ENCODE assay signal across 1 cellular context in genomic region chr16:21720533-21720932, GRCh38.
TF ChIP-seq lines count a peak whose summit lies in the region.

No MANE protein-coding gene starts in this region.

TF ChIP-seq in GM12878, 131 proteins besides CTCF, POLR2A, EP300 and RAD21 (continued from another document):
- TF ChIP-seq, protein P1, sequence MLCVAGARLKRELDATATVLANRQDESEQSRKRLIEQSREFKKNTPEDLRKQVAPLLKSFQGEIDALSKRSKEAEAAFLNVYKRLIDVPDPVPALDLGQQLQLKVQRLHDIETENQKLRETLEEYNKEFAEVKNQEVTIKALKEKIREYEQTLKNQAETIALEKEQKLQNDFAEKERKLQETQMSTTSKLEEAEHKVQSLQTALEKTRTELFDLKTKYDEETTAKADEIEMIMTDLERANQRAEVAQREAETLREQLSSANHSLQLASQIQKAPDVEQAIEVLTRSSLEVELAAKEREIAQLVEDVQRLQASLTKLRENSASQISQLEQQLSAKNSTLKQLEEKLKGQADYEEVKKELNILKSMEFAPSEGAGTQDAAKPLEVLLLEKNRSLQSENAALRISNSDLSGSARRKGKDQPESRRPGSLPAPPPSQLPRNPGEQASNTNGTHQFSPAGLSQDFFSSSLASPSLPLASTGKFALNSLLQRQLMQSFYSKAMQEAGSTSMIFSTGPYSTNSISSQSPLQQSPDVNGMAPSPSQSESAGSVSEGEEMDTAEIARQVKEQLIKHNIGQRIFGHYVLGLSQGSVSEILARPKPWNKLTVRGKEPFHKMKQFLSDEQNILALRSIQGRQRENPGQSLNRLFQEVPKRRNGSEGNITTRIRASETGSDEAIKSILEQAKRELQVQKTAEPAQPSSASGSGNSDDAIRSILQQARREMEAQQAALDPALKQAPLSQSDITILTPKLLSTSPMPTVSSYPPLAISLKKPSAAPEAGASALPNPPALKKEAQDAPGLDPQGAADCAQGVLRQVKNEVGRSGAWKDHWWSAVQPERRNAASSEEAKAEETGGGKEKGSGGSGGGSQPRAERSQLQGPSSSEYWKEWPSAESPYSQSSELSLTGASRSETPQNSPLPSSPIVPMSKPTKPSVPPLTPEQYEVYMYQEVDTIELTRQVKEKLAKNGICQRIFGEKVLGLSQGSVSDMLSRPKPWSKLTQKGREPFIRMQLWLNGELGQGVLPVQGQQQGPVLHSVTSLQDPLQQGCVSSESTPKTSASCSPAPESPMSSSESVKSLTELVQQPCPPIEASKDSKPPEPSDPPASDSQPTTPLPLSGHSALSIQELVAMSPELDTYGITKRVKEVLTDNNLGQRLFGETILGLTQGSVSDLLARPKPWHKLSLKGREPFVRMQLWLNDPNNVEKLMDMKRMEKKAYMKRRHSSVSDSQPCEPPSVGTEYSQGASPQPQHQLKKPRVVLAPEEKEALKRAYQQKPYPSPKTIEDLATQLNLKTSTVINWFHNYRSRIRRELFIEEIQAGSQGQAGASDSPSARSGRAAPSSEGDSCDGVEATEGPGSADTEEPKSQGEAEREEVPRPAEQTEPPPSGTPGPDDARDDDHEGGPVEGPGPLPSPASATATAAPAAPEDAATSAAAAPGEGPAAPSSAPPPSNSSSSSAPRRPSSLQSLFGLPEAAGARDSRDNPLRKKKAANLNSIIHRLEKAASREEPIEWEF (IDR thresholded peaks at IDR 0.05; ENCODE audit: insufficient replicate concordance, low read depth, low read length): peak; percentile 13
- TF ChIP-seq SRF (IDR thresholded peaks at IDR 0.05; ENCODE audit: low read depth in 2 of 2, low read length in 2 of 2) (peak in 1 of 2 experiments; percentile 96; a peak in 2 of 4 replicates), YBX1 (IDR thresholded peaks at IDR 0.05) (no peak), MLLT1 (IDR thresholded peaks at IDR 0.05) (peak; percentile 100), IKZF1 (conservative IDR thresholded peaks at IDR 0.05) (no peak), MEF2B (IDR thresholded peaks at IDR 0.05; ENCODE audit: partially characterized antibody, poor library complexity, severe bottlenecking) (no peak)
TF ChIP-seq in GM12878: peak in this region for 4.
